In genomic region chr4:82587826-82588225, GRCh38 we compare ENCODE assay signal across 9 cellular contexts. TPM values are rescaled to one million over a fixed set of nuclear protein-coding genes. Genes with fewer than 3 reads are reported as not detected.
"Had no signal": no experiment of that assay in that cellular context is flagged by ENCODE, and none has a peak within 500 bp of the region (broad histone marks: within the 10 kb centered on the region; RNA-seq: fewer than 3 reads in every experiment).

No MANE protein-coding gene starts in this region.

- H3K27ac Mint-ChIP-seq: HFFc6, IgD-negative memory B cell had no signal

- H3K9me3 ChIP-seq: HAP-1 had no signal

- H3K4me3 Mint-ChIP-seq: HFFc6, IgD-negative memory B cell had no signal

- H3K27ac ChIP-seq: GM23248, HL-60 had no signal

- ATAC-seq: HCT116, HepG2 had no signal

- DNase-seq: GM23248, GOT3, H7, HFFc6 had no signal

- H3K9me3 Mint-ChIP-seq: HFFc6 had no signal

- H2AFZ ChIP-seq: GM23248 had no signal

- H3K36me3 ChIP-seq: HAP-1 had no signal

- H3K4me1 Mint-ChIP-seq: IgD-negative memory B cell had no signal

- H3K9ac ChIP-seq: GM23248 had no signal

- H3K36me3 Mint-ChIP-seq: IgD-negative memory B cell had no signal

- H3K4me3 ChIP-seq: GM23248, HAP-1 had no signal

RNA-seq across cellular contexts. Expression of gene TMEM150C, which starts 26.0 kb away (rescaled TPM):
- total RNA-seq: HFFc6 had no signal
- polyA plus RNA-seq: IgD-negative memory B cell had no signal
